ENCODE assay signal across 7 cellular contexts in the genomic region with DNA sequence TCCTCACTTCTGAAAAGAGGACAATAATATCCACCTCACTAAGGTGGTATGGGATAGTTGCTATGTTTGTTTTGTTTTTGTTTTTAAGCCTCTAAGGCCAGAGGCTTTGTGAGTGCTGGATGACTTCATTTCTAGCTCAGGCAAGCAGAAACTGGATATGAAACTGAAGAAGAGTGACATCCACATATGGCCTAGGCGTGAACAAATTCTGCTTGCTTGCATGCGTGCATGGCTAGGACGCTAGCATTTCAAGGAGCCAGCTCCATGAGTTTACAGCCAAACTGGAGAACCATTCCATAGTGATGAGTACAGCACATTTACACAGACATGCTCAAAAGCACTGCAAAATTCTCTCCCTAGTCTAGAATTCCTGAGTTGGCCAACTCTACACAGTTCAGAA. TPM values are rescaled to one million over a fixed set of nuclear protein-coding genes. Genes with fewer than 3 reads are reported as not detected.
DNase-seq lines count a peak whose midpoint lies in the region; ATAC-seq and TF ChIP-seq lines count a peak whose summit lies in the region.
"Not testable (repeated sequence)": the region's sequence is repeated elsewhere in the genome, so short reads cannot be mapped to it uniquely, and the experiment has no call there.

No MANE protein-coding gene starts in this region.

- not testable (repeated sequence) for H3K27me3 Mint-ChIP-seq in activated B cell treated with CpG ODN at 0.5 μM for 24 hours, memory B cell

- not testable (repeated sequence) for H3K9me3 Mint-ChIP-seq in activated B cell treated with CpG ODN at 0.5 μM for 24 hours, memory B cell

- not testable (repeated sequence) for TF ChIP-seq CTCF in activated B cell treated with CpG ODN at 0.5 μM for 24 hours (IDR thresholded peaks at IDR 0.05)

- intact Hi-C loops in activated B cell treated with CpG ODN at 0.5 μM for 24 hours (cut with micrococcal nuclease): not testable (repeated sequence)

- H3K36me3 Mint-ChIP-seq in activated B cell treated with CpG ODN at 0.5 μM for 24 hours (ENCODE audit: low read depth); memory B cell: not testable (repeated sequence)

- DNase-seq in activated B cell treated with CpG ODN at 0.5 μM for 24 hours: not testable (repeated sequence)
- DNase-seq in memory B cell (ENCODE audit: low spot score in 2 of 2): peak in 1 of 2 donors; percentile 23

- POLR2A ChIA-PET in activated B cell treated with CpG ODN at 0.5 μM for 24 hours (lab: Charles Lee): not testable (repeated sequence)

- H3K27ac Mint-ChIP-seq in activated B cell treated with CpG ODN at 0.5 μM for 24 hours, memory B cell: not testable (repeated sequence)

- CTCF ChIA-PET in activated B cell treated with CpG ODN at 0.5 μM for 24 hours (lab: Charles Lee): not testable (repeated sequence)

- not testable (repeated sequence) for H3K4me3 Mint-ChIP-seq in activated B cell treated with CpG ODN at 0.5 μM for 24 hours, memory B cell

- ATAC-seq in GM18520 (IDR thresholded peaks at IDR 0.05; ENCODE audit: unreplicated experiment): peak; percentile 38
- ATAC-seq in GM21381 (IDR thresholded peaks at IDR 0.05; ENCODE audit: unreplicated experiment): peak; percentile 45
- ATAC-seq in GM21825 (IDR thresholded peaks at IDR 0.05; ENCODE audit: unreplicated experiment): peak; percentile 43
- peak; percentile 52 for ATAC-seq in HG02970 (IDR thresholded peaks at IDR 0.05; ENCODE audit: low FRiP score, unreplicated experiment)
- ATAC-seq in HG03432 (IDR thresholded peaks at IDR 0.05; ENCODE audit: unreplicated experiment): peak; percentile 36
- peak; percentile 45 for ATAC-seq in activated B cell treated with CpG ODN at 0.5 μM for 24 hours (ENCODE audit: low read depth)
- ATAC-seq in memory B cell (ENCODE audit: low read depth): peak; percentile 71

- H3K4me1 Mint-ChIP-seq in activated B cell treated with CpG ODN at 0.5 μM for 24 hours, memory B cell: not testable (repeated sequence)

RNA-seq across cellular contexts. Expression of gene SRGAP2B, which starts 36.9 kb away (rescaled TPM):
- total RNA-seq in activated B cell treated with CpG ODN at 0.5 μM for 24 hours: 21.3 and 23.3 TPM in 2 replicates

RNA-seq across cellular contexts. Expression of gene FAM72D, which starts 37.6 kb away (rescaled TPM):
- 0.17 and 0.20 TPM in 2 replicates for total RNA-seq in activated B cell treated with CpG ODN at 0.5 μM for 24 hours
